In genomic region chr19:50357178-50358100, GRCh38 we compare ENCODE assay signal across 1 cellular context.
TF ChIP-seq lines count a peak whose summit lies in the region.

No MANE protein-coding gene starts in this region.

TF ChIP-seq in HepG2, 621 proteins besides CTCF, POLR2A, EP300 and RAD21 (continued from another document and continues in another):
- 0 out of 2 replicates have a peak, but pooled peaks have one; percentile 14 for TF ChIP-seq ARID5B (CRISPR knock-in tag; IDR thresholded peaks at IDR 0.05)
- TF ChIP-seq ZNF616 (CRISPR knock-in tag; IDR thresholded peaks at IDR 0.05; ENCODE audit: low read depth): no peak
- TF ChIP-seq ISX (CRISPR knock-in tag; conservative IDR thresholded peaks at IDR 0.05): no peak
- TF ChIP-seq ZNF350 (CRISPR knock-in tag; IDR thresholded peaks at IDR 0.05; ENCODE audit: borderline replicate concordance, low read depth): peak; percentile 27; the same call in 1 of the 2 replicates
- TF ChIP-seq SAP130 (CRISPR knock-in tag; IDR thresholded peaks at IDR 0.05; ENCODE audit: low read depth): peak; percentile 30; the same call in 1 of the 2 replicates
- TF ChIP-seq IRX3 (CRISPR knock-in tag; IDR thresholded peaks at IDR 0.05; ENCODE audit: borderline replicate concordance, low read depth): no peak
- no peak for TF ChIP-seq WIZ (CRISPR knock-in tag; IDR thresholded peaks at IDR 0.05)
- no peak for TF ChIP-seq HOXA7 (CRISPR knock-in tag; IDR thresholded peaks at IDR 0.05)
- TF ChIP-seq PAF1 (CRISPR knock-in tag; IDR thresholded peaks at IDR 0.05): no peak
- no peak for TF ChIP-seq ZNF549 (CRISPR knock-in tag; IDR thresholded peaks at IDR 0.05)
- TF ChIP-seq BORCS8-MEF2B (CRISPR knock-in tag; IDR thresholded peaks at IDR 0.05): no peak
- no peak for TF ChIP-seq PLSCR1 (CRISPR knock-in tag; IDR thresholded peaks at IDR 0.05; ENCODE audit: borderline replicate concordance)
- TF ChIP-seq ZNF251 (CRISPR knock-in tag; IDR thresholded peaks at IDR 0.05): no peak
- no peak for TF ChIP-seq TBX2 (CRISPR knock-in tag; IDR thresholded peaks at IDR 0.05; ENCODE audit: borderline replicate concordance)
- TF ChIP-seq EEA1 (CRISPR knock-in tag; IDR thresholded peaks at IDR 0.05; ENCODE audit: borderline replicate concordance): no peak
- TF ChIP-seq ZNF672 (CRISPR knock-in tag; IDR thresholded peaks at IDR 0.05): no peak
- TF ChIP-seq ZNF281 (CRISPR knock-in tag; IDR thresholded peaks at IDR 0.05; ENCODE audit: borderline replicate concordance): no peak
- no peak for TF ChIP-seq THRA (CRISPR knock-in tag; IDR thresholded peaks at IDR 0.05; ENCODE audit: borderline replicate concordance)
- TF ChIP-seq FOXM1 (CRISPR knock-in tag; IDR thresholded peaks at IDR 0.05): no peak
- TF ChIP-seq STAG1 (CRISPR knock-in tag; IDR thresholded peaks at IDR 0.05): peak; percentile 87
- 0 out of 2 replicates have a peak, but pooled peaks have one; percentile 21 for TF ChIP-seq THAP11 (CRISPR knock-in tag; IDR thresholded peaks at IDR 0.05)
- no peak for TF ChIP-seq ZBTB40 (IDR thresholded peaks at IDR 0.05)
- TF ChIP-seq ZBTB40 (CRISPR knock-in tag; IDR thresholded peaks at IDR 0.05): peak; percentile 50; the same call in 1 of the 2 replicates
- TF ChIP-seq HNF4A (CRISPR knock-in tag; IDR thresholded peaks at IDR 0.05): no peak
- TF ChIP-seq ZBTB14 (CRISPR knock-in tag; IDR thresholded peaks at IDR 0.05): no peak
- no peak for TF ChIP-seq SIX4 (CRISPR knock-in tag; IDR thresholded peaks at IDR 0.05)
- TF ChIP-seq SNAPC5 (CRISPR knock-in tag; IDR thresholded peaks at IDR 0.05; ENCODE audit: borderline replicate concordance): no peak
- no peak for TF ChIP-seq ZNF644 (CRISPR knock-in tag; IDR thresholded peaks at IDR 0.05; ENCODE audit: low read depth)
- TF ChIP-seq ZNF772 (CRISPR knock-in tag; IDR thresholded peaks at IDR 0.05): peak; percentile 56; the same call in 1 of the 2 replicates
- no peak for TF ChIP-seq SNAPC2 (CRISPR knock-in tag; IDR thresholded peaks at IDR 0.05)
- TF ChIP-seq TBX3 (IDR thresholded peaks at IDR 0.05; ENCODE audit: borderline replicate concordance): no peak
- no peak for TF ChIP-seq ZNF709 (CRISPR knock-in tag; IDR thresholded peaks at IDR 0.05)
- no peak for TF ChIP-seq ZNF850 (CRISPR knock-in tag; conservative IDR thresholded peaks at IDR 0.05)
- TF ChIP-seq KLF6 (CRISPR knock-in tag; IDR thresholded peaks at IDR 0.05): 0 out of 2 replicates have a peak, but pooled peaks have one; percentile 40
- TF ChIP-seq HNF4G (IDR thresholded peaks at IDR 0.05; ENCODE audit: borderline replicate concordance, low read depth, low read length): no peak
- TF ChIP-seq HNF4G (CRISPR knock-in tag; IDR thresholded peaks at IDR 0.05; ENCODE audit: borderline replicate concordance, low read depth): no peak
- TF ChIP-seq ZNF280B (CRISPR knock-in tag; IDR thresholded peaks at IDR 0.05; ENCODE audit: borderline replicate concordance): peak; percentile 66; the same call in 1 of the 2 replicates
- no peak for TF ChIP-seq DDIT3 (CRISPR knock-in tag; IDR thresholded peaks at IDR 0.05)
